ENCODE assay signal across 1 cellular context in genomic region chr13:33676700-33677048, GRCh38.
TF ChIP-seq lines count a peak whose summit lies in the region.

No MANE protein-coding gene starts in this region.

TF ChIP-seq in HepG2, 621 proteins besides CTCF, POLR2A, EP300 and RAD21 (continued from another document and continues in another):
- TF ChIP-seq, protein P1, sequence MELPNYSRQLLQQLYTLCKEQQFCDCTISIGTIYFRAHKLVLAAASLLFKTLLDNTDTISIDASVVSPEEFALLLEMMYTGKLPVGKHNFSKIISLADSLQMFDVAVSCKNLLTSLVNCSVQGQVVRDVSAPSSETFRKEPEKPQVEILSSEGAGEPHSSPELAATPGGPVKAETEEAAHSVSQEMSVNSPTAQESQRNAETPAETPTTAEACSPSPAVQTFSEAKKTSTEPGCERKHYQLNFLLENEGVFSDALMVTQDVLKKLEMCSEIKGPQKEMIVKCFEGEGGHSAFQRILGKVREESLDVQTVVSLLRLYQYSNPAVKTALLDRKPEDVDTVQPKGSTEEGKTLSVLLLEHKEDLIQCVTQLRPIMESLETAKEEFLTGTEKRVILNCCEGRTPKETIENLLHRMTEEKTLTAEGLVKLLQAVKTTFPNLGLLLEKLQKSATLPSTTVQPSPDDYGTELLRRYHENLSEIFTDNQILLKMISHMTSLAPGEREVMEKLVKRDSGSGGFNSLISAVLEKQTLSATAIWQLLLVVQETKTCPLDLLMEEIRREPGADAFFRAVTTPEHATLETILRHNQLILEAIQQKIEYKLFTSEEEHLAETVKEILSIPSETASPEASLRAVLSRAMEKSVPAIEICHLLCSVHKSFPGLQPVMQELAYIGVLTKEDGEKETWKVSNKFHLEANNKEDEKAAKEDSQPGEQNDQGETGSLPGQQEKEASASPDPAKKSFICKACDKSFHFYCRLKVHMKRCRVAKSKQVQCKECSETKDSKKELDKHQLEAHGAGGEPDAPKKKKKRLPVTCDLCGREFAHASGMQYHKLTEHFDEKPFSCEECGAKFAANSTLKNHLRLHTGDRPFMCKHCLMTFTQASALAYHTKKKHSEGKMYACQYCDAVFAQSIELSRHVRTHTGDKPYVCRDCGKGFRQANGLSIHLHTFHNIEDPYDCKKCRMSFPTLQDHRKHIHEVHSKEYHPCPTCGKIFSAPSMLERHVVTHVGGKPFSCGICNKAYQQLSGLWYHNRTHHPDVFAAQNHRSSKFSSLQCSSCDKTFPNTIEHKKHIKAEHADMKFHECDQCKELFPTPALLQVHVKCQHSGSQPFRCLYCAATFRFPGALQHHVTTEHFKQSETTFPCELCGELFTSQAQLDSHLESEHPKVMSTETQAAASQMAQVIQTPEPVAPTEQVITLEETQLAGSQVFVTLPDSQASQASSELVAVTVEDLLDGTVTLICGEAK (IDR thresholded peaks at IDR 0.05): no peak
- TF ChIP-seq, protein P1 (CRISPR knock-in tag; IDR thresholded peaks at IDR 0.05): no peak
- TF ChIP-seq ZNF34 (CRISPR knock-in tag; IDR thresholded peaks at IDR 0.05; ENCODE audit: borderline replicate concordance) (no peak), ZNF296 (CRISPR knock-in tag; conservative IDR thresholded peaks at IDR 0.05) (no peak), HINFP (CRISPR knock-in tag; IDR thresholded peaks at IDR 0.05; ENCODE audit: low read depth) (no peak), ZNF878 (CRISPR knock-in tag; IDR thresholded peaks at IDR 0.05) (peak; percentile 15; the same call in 1 of the 2 replicates), JDP2 (CRISPR knock-in tag; IDR thresholded peaks at IDR 0.05; ENCODE audit: borderline replicate concordance) (no peak), ZNF160 (CRISPR knock-in tag; IDR thresholded peaks at IDR 0.05) (no peak), ZFP62 (CRISPR knock-in tag; IDR thresholded peaks at IDR 0.05) (no peak), MEF2D (CRISPR knock-in tag; IDR thresholded peaks at IDR 0.05) (no peak), CEBPG (CRISPR knock-in tag; IDR thresholded peaks at IDR 0.05) (0 out of 2 replicates have a peak, but pooled peaks have one; percentile 12), ZNF615 (CRISPR knock-in tag; IDR thresholded peaks at IDR 0.05; ENCODE audit: borderline replicate concordance) (no peak), ZNF263 (CRISPR knock-in tag; IDR thresholded peaks at IDR 0.05) (no peak), HOMEZ (CRISPR knock-in tag; IDR thresholded peaks at IDR 0.05; ENCODE audit: low read depth) (0 out of 2 replicates have a peak, but pooled peaks have one; percentile 22), BHLHE40 (IDR thresholded peaks at IDR 0.05; ENCODE audit: low read length) (0 out of 2 replicates have a peak, but pooled peaks have one; percentile 52), ZNF891 (CRISPR knock-in tag; IDR thresholded peaks at IDR 0.05) (no peak), ZNF292 (CRISPR knock-in tag; IDR thresholded peaks at IDR 0.05; ENCODE audit: borderline replicate concordance, low read depth) (no peak), ZNF407 (CRISPR knock-in tag; IDR thresholded peaks at IDR 0.05; ENCODE audit: not compliant biosample characterization) (no peak), GATAD1 (CRISPR knock-in tag; IDR thresholded peaks at IDR 0.05) (0 out of 2 replicates have a peak, but pooled peaks have one; percentile 27), ZNF264 (CRISPR knock-in tag; IDR thresholded peaks at IDR 0.05) (no peak), NFYC (CRISPR knock-in tag; IDR thresholded peaks at IDR 0.05) (peak; percentile 58), TBX2 (CRISPR knock-in tag; IDR thresholded peaks at IDR 0.05; ENCODE audit: borderline replicate concordance) (peak; percentile 52; the same call in 1 of the 2 replicates)
- TF ChIP-seq, protein P2, sequence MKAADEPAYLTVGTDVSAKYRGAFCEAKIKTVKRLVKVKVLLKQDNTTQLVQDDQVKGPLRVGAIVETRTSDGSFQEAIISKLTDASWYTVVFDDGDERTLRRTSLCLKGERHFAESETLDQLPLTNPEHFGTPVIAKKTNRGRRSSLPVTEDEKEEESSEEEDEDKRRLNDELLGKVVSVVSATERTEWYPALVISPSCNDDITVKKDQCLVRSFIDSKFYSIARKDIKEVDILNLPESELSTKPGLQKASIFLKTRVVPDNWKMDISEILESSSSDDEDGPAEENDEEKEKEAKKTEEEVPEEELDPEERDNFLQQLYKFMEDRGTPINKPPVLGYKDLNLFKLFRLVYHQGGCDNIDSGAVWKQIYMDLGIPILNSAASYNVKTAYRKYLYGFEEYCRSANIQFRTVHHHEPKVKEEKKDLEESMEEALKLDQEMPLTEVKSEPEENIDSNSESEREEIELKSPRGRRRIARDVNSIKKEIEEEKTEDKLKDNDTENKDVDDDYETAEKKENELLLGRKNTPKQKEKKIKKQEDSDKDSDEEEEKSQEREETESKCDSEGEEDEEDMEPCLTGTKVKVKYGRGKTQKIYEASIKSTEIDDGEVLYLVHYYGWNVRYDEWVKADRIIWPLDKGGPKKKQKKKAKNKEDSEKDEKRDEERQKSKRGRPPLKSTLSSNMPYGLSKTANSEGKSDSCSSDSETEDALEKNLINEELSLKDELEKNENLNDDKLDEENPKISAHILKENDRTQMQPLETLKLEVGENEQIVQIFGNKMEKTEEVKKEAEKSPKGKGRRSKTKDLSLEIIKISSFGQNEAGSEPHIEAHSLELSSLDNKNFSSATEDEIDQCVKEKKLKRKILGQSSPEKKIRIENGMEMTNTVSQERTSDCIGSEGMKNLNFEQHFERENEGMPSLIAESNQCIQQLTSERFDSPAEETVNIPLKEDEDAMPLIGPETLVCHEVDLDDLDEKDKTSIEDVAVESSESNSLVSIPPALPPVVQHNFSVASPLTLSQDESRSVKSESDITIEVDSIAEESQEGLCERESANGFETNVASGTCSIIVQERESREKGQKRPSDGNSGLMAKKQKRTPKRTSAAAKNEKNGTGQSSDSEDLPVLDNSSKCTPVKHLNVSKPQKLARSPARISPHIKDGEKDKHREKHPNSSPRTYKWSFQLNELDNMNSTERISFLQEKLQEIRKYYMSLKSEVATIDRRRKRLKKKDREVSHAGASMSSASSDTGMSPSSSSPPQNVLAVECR (CRISPR knock-in tag; IDR thresholded peaks at IDR 0.05; ENCODE audit: borderline replicate concordance): peak; percentile 45; the same call in 1 of the 2 replicates
- TF ChIP-seq, protein P3, sequence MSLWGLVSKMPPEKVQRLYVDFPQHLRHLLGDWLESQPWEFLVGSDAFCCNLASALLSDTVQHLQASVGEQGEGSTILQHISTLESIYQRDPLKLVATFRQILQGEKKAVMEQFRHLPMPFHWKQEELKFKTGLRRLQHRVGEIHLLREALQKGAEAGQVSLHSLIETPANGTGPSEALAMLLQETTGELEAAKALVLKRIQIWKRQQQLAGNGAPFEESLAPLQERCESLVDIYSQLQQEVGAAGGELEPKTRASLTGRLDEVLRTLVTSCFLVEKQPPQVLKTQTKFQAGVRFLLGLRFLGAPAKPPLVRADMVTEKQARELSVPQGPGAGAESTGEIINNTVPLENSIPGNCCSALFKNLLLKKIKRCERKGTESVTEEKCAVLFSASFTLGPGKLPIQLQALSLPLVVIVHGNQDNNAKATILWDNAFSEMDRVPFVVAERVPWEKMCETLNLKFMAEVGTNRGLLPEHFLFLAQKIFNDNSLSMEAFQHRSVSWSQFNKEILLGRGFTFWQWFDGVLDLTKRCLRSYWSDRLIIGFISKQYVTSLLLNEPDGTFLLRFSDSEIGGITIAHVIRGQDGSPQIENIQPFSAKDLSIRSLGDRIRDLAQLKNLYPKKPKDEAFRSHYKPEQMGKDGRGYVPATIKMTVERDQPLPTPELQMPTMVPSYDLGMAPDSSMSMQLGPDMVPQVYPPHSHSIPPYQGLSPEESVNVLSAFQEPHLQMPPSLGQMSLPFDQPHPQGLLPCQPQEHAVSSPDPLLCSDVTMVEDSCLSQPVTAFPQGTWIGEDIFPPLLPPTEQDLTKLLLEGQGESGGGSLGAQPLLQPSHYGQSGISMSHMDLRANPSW (CRISPR knock-in tag; IDR thresholded peaks at IDR 0.05; ENCODE audit: borderline replicate concordance): no peak
